ENCODE assay signal across 10 cellular contexts in genomic region chr1:42817976-42818375, GRCh38. TPM values are rescaled to one million over a fixed set of nuclear protein-coding genes. Genes with fewer than 3 reads are reported as not detected.
DNase-seq lines count a peak whose midpoint lies in the region; ATAC-seq, FAIRE-seq and TF ChIP-seq lines count a peak whose summit lies in the region.
"Had no signal": no experiment of that assay in that cellular context is flagged by ENCODE, and none has a peak within 500 bp of the region (broad histone marks: within the 10 kb centered on the region; RNA-seq: fewer than 3 reads in every experiment).

No MANE protein-coding gene starts in this region.

- H3K36me3 ChIP-seq in kidney (ENCODE audit: control insufficient read depth in 1 of 2, insufficient read depth in 2 of 2, low read length in 2 of 2) (peaks cover 0 to 2% of the 10 kb centered on the region in 2 donors), skeletal muscle tissue (ENCODE audit: control insufficient read depth in 3 of 3, insufficient read depth in 3 of 3, low read length in 3 of 3) (peaks cover 0 to 3% (median 2%) of the 10 kb centered on the region in 3 donors), prostate gland (no peaks in the 10 kb centered on the region), suprapubic skin (no peaks in the 10 kb centered on the region)

- no peaks in the 10 kb centered on the region for H3K9me3 Mint-ChIP-seq in activated CD4-positive, alpha-beta T cell treated with anti-CD3 and anti-CD28 coated beads, Interleukin-2, amount 10 ng/mL, durations not matched to agents 24 days and 14 days
- no peaks in the 10 kb centered on the region for H3K9me3 Mint-ChIP-seq in T-cell

- no peak overlapping the region for H3K27ac ChIP-seq in kidney (ENCODE audit: low read depth in 2 of 2, low read length in 2 of 2)
- H3K27ac ChIP-seq in skeletal muscle tissue (ENCODE audit: low read depth, low read length): no peak overlapping the region
- no peak overlapping the region for H3K27ac ChIP-seq in prostate gland
- H3K27ac ChIP-seq in suprapubic skin: no peak overlapping the region

- H3K27me3 Mint-ChIP-seq in activated CD4-positive, alpha-beta T cell treated with anti-CD3 and anti-CD28 coated beads, Interleukin-2, amount 10 ng/mL, durations not matched to agents 24 days and 14 days: no peaks in the 10 kb centered on the region
- no peaks in the 10 kb centered on the region for H3K27me3 Mint-ChIP-seq in T-cell

- intact Hi-C loops in activated CD4-positive, alpha-beta T cell treated with anti-CD3 and anti-CD28 coated beads, Interleukin-2, amount 10 ng/mL, durations not matched to agents 24 days and 14 days (cut with micrococcal nuclease): loop anchor here (1.0 kb wide), 3 partner anchors 28 to 141 kb away; partner anchors contain the start of genes C1orf50, P3H1 and ZNF691
- intact Hi-C loops in kidney (cut with DNase I) (no loop called here), prostate gland (cut with DNase I) (no loop called here)

- H3K36me3 Mint-ChIP-seq in activated CD4-positive, alpha-beta T cell treated with anti-CD3 and anti-CD28 coated beads, Interleukin-2, amount 10 ng/mL, durations not matched to agents 24 days and 14 days (ENCODE audit: low read depth): peaks cover 7% of the 10 kb centered on the region
- H3K36me3 Mint-ChIP-seq in T-cell: no peaks in the 10 kb centered on the region

- POLR2A ChIA-PET in T-cell (lab: Charles Lee): interaction anchor here in 1 of 2 donors (0.8 kb wide), 1 partner anchor 28 kb away, joined by 3 read pairs; the partner anchor contains the start of gene ZNF691

- H3K4me1 ChIP-seq in kidney (ENCODE audit: control insufficient read depth in 1 of 2, insufficient read depth in 1 of 2, low read depth in 1 of 2, low read length in 2 of 2) (peaks cover 12 to 24% of the 10 kb centered on the region in 2 donors), skeletal muscle tissue (ENCODE audit: control insufficient read depth in 3 of 3, insufficient read depth in 3 of 3, low read length in 3 of 3) (peaks cover 9 to 17% (median 13%) of the 10 kb centered on the region in 3 donors), prostate gland (replicated peaks) (peaks cover 5% of the 10 kb centered on the region), suprapubic skin (peaks cover 30% of the 10 kb centered on the region)

- TF ChIP-seq CTCF in kidney (IDR thresholded peaks at IDR 0.05; ENCODE audit: borderline replicate concordance, extremely low read depth, insufficient read depth) (no peak), prostate gland (IDR thresholded peaks at IDR 0.05) (no peak), suprapubic skin (IDR thresholded peaks at IDR 0.05) (no peak)

- 97% methylated on average over 3 of the region's 3 CpGs for WGBS in prostate gland
- 99% methylated on average over 3 of the region's 3 CpGs for WGBS in suprapubic skin

- H3K4me3 ChIP-seq in kidney (ENCODE audit: low read length in 2 of 2) (peak overlapping the region; percentile 81 to 86), skeletal muscle tissue (ENCODE audit: low read length in 3 of 3) (peak overlapping the region in 2 of 3 donors; percentile 58 to 89), prostate gland (peak overlapping the region in 1 of 2 donors; percentile 86), suprapubic skin (no peak overlapping the region)

- TF ChIP-seq EP300 in suprapubic skin (IDR thresholded peaks at IDR 0.05): no peak

- DNase-seq in activated CD4-positive, alpha-beta T cell treated with anti-CD3 and anti-CD28 coated beads, Interleukin-2, amount 10 ng/mL, durations not matched to agents 24 days and 14 days: no peak
- DNase-seq in activated CD4-positive, alpha-beta T cell treated with anti-CD3 and anti-CD28 coated beads, Interleukin-2, amount 50 U/mL, for 1 hour: no peak
- DNase-seq in T-cell (no peak), kidney (no peak), prostate gland (ENCODE audit: low spot score) (no peak), suprapubic skin (ENCODE audit: low spot score in 2 of 2) (no peak), LoVo (ENCODE audit: low spot score) (no peak)

- no peaks in the 10 kb centered on the region for H3K9me3 ChIP-seq in kidney (ENCODE audit: control insufficient read depth in 1 of 2, low read length in 2 of 2)
- H3K9me3 ChIP-seq in skeletal muscle tissue (ENCODE audit: control insufficient read depth in 3 of 3, low read length in 3 of 3): no peaks in the 10 kb centered on the region
- H3K9me3 ChIP-seq in prostate gland: no peaks in the 10 kb centered on the region
- no peaks in the 10 kb centered on the region for H3K9me3 ChIP-seq in suprapubic skin

- no peak overlapping the region for H3K27ac Mint-ChIP-seq in activated CD4-positive, alpha-beta T cell treated with anti-CD3 and anti-CD28 coated beads, Interleukin-2, amount 10 ng/mL, durations not matched to agents 24 days and 14 days
- no peak overlapping the region for H3K27ac Mint-ChIP-seq in T-cell

- H3K9ac ChIP-seq in kidney (ENCODE audit: low read length in 2 of 2) (peak overlapping the region in 1 of 2 donors; percentile 73), skeletal muscle tissue (ENCODE audit: low read depth in 1 of 3, low read length in 3 of 3) (peak overlapping the region in 1 of 3 donors; percentile 34)

- TF ChIP-seq POLR2A in prostate gland (IDR thresholded peaks at IDR 0.05) (no peak), suprapubic skin (IDR thresholded peaks at IDR 0.05) (no peak)

- CTCF ChIA-PET in T-cell (lab: Charles Lee): interaction anchor here in 1 of 2 donors (0.8 to 4.0 kb wide), 4 partner anchors 10 to 105 kb away, joined by 3 to 16 read pairs (median 10); partner anchors contain the start of genes C1orf50, P3H1 and ZNF691

- no peak for FAIRE-seq in kidney (lab: Jason Lieb, UNC)
- FAIRE-seq: bronchial epithelial cell had no signal

- peaks cover 22% of the 10 kb centered on the region for H3K4me1 Mint-ChIP-seq in activated CD4-positive, alpha-beta T cell treated with anti-CD3 and anti-CD28 coated beads, Interleukin-2, amount 10 ng/mL, durations not matched to agents 24 days and 14 days
- H3K4me1 Mint-ChIP-seq in T-cell: peaks cover 20 to 39% (median 20%) of the 10 kb centered on the region in 3 donors

- H3K4me3 Mint-ChIP-seq in activated CD4-positive, alpha-beta T cell treated with anti-CD3 and anti-CD28 coated beads, Interleukin-2, amount 10 ng/mL, durations not matched to agents 24 days and 14 days: peak overlapping the region; percentile 27
- peak overlapping the region; percentile 63 to 84 (median 70) for H3K4me3 Mint-ChIP-seq in T-cell

- no peak for ATAC-seq in T-cell (replicated peaks in 1 of 4)

- H3K27me3 ChIP-seq in skeletal muscle tissue (ENCODE audit: control insufficient read depth in 3 of 3, insufficient read depth in 3 of 3, low read length in 3 of 3): no peaks in the 10 kb centered on the region
- no peaks in the 10 kb centered on the region for H3K27me3 ChIP-seq in prostate gland (replicated peaks; ENCODE audit: insufficient read depth)
- H3K27me3 ChIP-seq in suprapubic skin: no peaks in the 10 kb centered on the region

RNA-seq across cellular contexts. Expression of gene SVBP, which starts 0.8 kb away (rescaled TPM):
- 7.3 and 10.0 TPM in 2 replicates for total RNA-seq in activated CD4-positive, alpha-beta T cell treated with anti-CD3 and anti-CD28 coated beads, Interleukin-2, amount 10 ng/mL, durations not matched to agents 24 days and 14 days
- total RNA-seq in T-cell (10 to 100 TPM; 15.8 to 19.7 (median 18.7) TPM), kidney (15.5 TPM), skeletal muscle tissue (34.4 TPM), prostate gland (10 to 100 TPM; 15.0 to 42.5 TPM), suprapubic skin (10 to 100 TPM in 3 of 4 donors, 1 to 10 TPM in 1; 6.8 to 21.8 (median 13.9) TPM)
- 36.8 TPM for polyA plus RNA-seq in kidney (ENCODE audit: insufficient read depth, low read depth, low replicate concordance)

RNA-seq across cellular contexts. Expression of gene ERMAP, which starts 1.1 kb away (rescaled TPM):
- total RNA-seq in activated CD4-positive, alpha-beta T cell treated with anti-CD3 and anti-CD28 coated beads, Interleukin-2, amount 10 ng/mL, durations not matched to agents 24 days and 14 days: 3.5 and 3.8 TPM in 2 replicates
- total RNA-seq in T-cell: 1 to 10 TPM; 5.7 to 7.6 (median 6.7) TPM
- 13.3 TPM for total RNA-seq in kidney
- 5.4 TPM for polyA plus RNA-seq in kidney (ENCODE audit: insufficient read depth, low read depth, low replicate concordance)
- total RNA-seq in skeletal muscle tissue: 5.2 TPM
- 10 to 100 TPM; 14.3 to 15.5 TPM for total RNA-seq in prostate gland
- 10 to 100 TPM in 3 of 4 donors, 1 to 10 TPM in 1; 8.9 to 26.2 (median 14.1) TPM for total RNA-seq in suprapubic skin

RNA-seq across cellular contexts. Expression of gene ZNF691, which starts 28.4 kb away (rescaled TPM):
- 9.9 and 11.1 TPM in 2 replicates for total RNA-seq in activated CD4-positive, alpha-beta T cell treated with anti-CD3 and anti-CD28 coated beads, Interleukin-2, amount 10 ng/mL, durations not matched to agents 24 days and 14 days
- total RNA-seq in T-cell (10 to 100 TPM in 3 of 5 donors, 1 to 10 TPM in 2; 4.7 to 14.9 (median 13.0) TPM), kidney (11.7 TPM), skeletal muscle tissue (13.0 TPM), prostate gland (10 to 100 TPM; 16.0 to 19.5 TPM), suprapubic skin (10 to 100 TPM in 3 of 4 donors, 1 to 10 TPM in 1; 6.5 to 15.4 (median 12.1) TPM)
- polyA plus RNA-seq in kidney (ENCODE audit: insufficient read depth, low read depth, low replicate concordance): 17.3 TPM

RNA-seq across cellular contexts. Expression of gene TMEM269, which starts 33.2 kb away (rescaled TPM):
- 0.12 TPM in 1 of 2 replicates, not detected in the other for total RNA-seq in activated CD4-positive, alpha-beta T cell treated with anti-CD3 and anti-CD28 coated beads, Interleukin-2, amount 10 ng/mL, durations not matched to agents 24 days and 14 days
- 1 to 10 TPM in 2 of 5 donors, under 1 TPM in 3; 0.20 to 1.7 (median 0.88) TPM for total RNA-seq in T-cell
- 0.22 TPM for total RNA-seq in kidney
- not detected for polyA plus RNA-seq in kidney (ENCODE audit: insufficient read depth, low read depth, low replicate concordance)
- total RNA-seq in skeletal muscle tissue: 0.52 TPM
- total RNA-seq in prostate gland: under 1 TPM; 0.14 to 0.62 TPM
- total RNA-seq in suprapubic skin: under 1 TPM in 3 of 4 donors, not detected in 1; 0.11 to 0.17 (median 0.16) TPM
- total RNA-seq: glomerular endothelial cell had no signal

RNA-seq across cellular contexts. Expression of gene C1orf50, which starts 50.9 kb away (rescaled TPM):
- total RNA-seq in activated CD4-positive, alpha-beta T cell treated with anti-CD3 and anti-CD28 coated beads, Interleukin-2, amount 10 ng/mL, durations not matched to agents 24 days and 14 days: 6.2 and 6.3 TPM in 2 replicates
- total RNA-seq in T-cell (10 to 100 TPM; 12.4 to 15.3 (median 13.9) TPM), kidney (7.5 TPM), skeletal muscle tissue (5.7 TPM), prostate gland (1 to 10 TPM; 3.3 to 3.6 TPM), suprapubic skin (1 to 10 TPM; 2.2 to 7.6 (median 3.1) TPM)
- polyA plus RNA-seq in kidney (ENCODE audit: insufficient read depth, low read depth, low replicate concordance): 14.6 TPM
